In genomic region chr9:3241290-3241689, GRCh38 we compare ENCODE assay signal across 9 cellular contexts.
A peak's percentile ranks its signal among the peaks of the same experiment; 100 is the strongest.
DNase-seq lines count a peak whose midpoint lies in the region; ATAC-seq and TF ChIP-seq lines count a peak whose summit lies in the region.
"Had no signal": no experiment of that assay in that cellular context is flagged by ENCODE, and none has a peak within 500 bp of the region (broad histone marks: within the 10 kb centered on the region; RNA-seq: fewer than 3 reads in every experiment).

No MANE protein-coding gene starts in this region.

- H3K36me3 ChIP-seq in brain microvascular endothelial cell (replicated peaks): no peaks in the 10 kb centered on the region
- no peaks in the 10 kb centered on the region for H3K36me3 ChIP-seq in left lung

- TF ChIP-seq CTCF in brain microvascular endothelial cell (IDR thresholded peaks at IDR 0.05; ENCODE audit: low read depth, low read length, missing control alignments) (no peak), left lung (IDR thresholded peaks at IDR 0.05) (no peak)

- H3K27me3 ChIP-seq in brain microvascular endothelial cell (replicated peaks): no peaks in the 10 kb centered on the region
- H3K27me3 ChIP-seq in left lung: no peaks in the 10 kb centered on the region

- intact Hi-C loops in left lung (cut with DNase I) (loop anchor here in 1 of 2 donors (10.0 kb wide), 1 partner anchor 204 kb away; no protein-coding TSS in a partner anchor), sciatic nerve (cut with DNase I) (no loop called here)

- peak; percentile 40 for DNase-seq in NCI-H69 (lab: John Stamatoyannopoulos, UW)
- DNase-seq in brain microvascular endothelial cell: peak; percentile 24
- no peak for DNase-seq in left lung
- DNase-seq in stromal cell of bone marrow (ENCODE audit: low read depth): peak; percentile 25
- no peak for DNase-seq in sciatic nerve (ENCODE audit: low spot score)
- no peak for DNase-seq in mucosa of gallbladder (ENCODE audit: low spot score)
- no peak for DNase-seq in NK-92 treated with Interleukin-12 subunit alpha and Interleukin-12 subunit beta, amount 100 ng/mL, for 24 hours (lab: John Stamatoyannopoulos, UW)
- DNase-seq: cortex of kidney, GOT3 had no signal

- in situ Hi-C loops in brain microvascular endothelial cell (cut with HindIII; ENCODE audit: low pct_ligation_motif_present, low sequenced_read_pairs): no loop called here

- H3K27ac ChIP-seq in brain microvascular endothelial cell (no peak overlapping the region), left lung (no peak overlapping the region)

- H3K4me3 ChIP-seq in brain microvascular endothelial cell (ENCODE audit: low read depth, low read length) (no peak overlapping the region), left lung (no peak overlapping the region)

- H3K9me3 ChIP-seq in left lung: no peaks in the 10 kb centered on the region

- peaks cover 0 to 11% of the 10 kb centered on the region in 2 donors for H3K4me1 ChIP-seq in left lung

- ATAC-seq in left lung (peak; percentile 46), sciatic nerve (no peak)

Comparison
In these comparisons a context has a peak if more than half of its experiments do, and no peak if none do; other contexts are left out.
1. DNase-seq: peak in NCI-H69 (single experiment), brain microvascular endothelial cell (single experiment) and stromal cell of bone marrow (single experiment); none in left lung (0 of 2), sciatic nerve (single experiment), mucosa of gallbladder (single experiment) and NK-92 treated with Interleukin-12 subunit alpha and Interleukin-12 subunit beta, amount 100 ng/mL, for 24 hours (single experiment).